ENCODE assay signal across 7 cellular contexts in the genomic region with DNA sequence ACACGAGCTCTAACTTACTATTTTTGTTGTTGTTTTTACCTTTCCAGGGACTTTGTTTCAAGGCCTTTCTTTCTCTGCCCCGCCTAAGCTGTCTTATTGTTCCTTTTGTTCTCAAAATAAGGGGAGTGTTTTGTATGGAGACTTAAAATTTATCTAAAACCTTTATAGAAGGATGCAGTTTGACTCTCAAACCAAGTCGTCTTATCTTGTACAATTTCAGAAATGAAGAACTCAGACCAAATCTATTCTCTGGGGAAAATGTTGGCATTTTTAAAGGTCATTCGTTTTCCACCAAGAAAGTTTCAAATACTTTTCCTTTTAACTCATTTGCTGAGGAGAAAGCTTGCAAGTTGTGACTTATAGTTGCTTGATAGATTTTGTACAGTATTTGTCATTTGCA. TPM values are rescaled to one million over a fixed set of nuclear protein-coding genes. Genes with fewer than 3 reads are reported as not detected.
DNase-seq lines count a peak whose midpoint lies in the region; ATAC-seq and TF ChIP-seq lines count a peak whose summit lies in the region.
"Not testable (repeated sequence)": the region's sequence is repeated elsewhere in the genome, so short reads cannot be mapped to it uniquely, and the experiment has no call there.

No MANE protein-coding gene starts in this region.

- not testable (repeated sequence) for TF ChIP-seq CTCF in SK-N-SH (IDR thresholded peaks at IDR 0.05); chondrocyte (IDR thresholded peaks at IDR 0.05); cardiac muscle cell (IDR thresholded peaks at IDR 0.05; ENCODE audit: low read depth, low read length)

- CTCF ChIA-PET in SK-N-SH (lab: Yijun Ruan, JAX); activated naive CD4-positive, alpha-beta T cell treated with anti-CD3 and anti-CD28 coated beads for 36 hours (lab: Charles Lee): not testable (repeated sequence)

- peak overlapping the region; percentile 80 for H3K4me3 Mint-ChIP-seq in activated naive CD4-positive, alpha-beta T cell treated with anti-CD3 and anti-CD28 coated beads for 36 hours
- H3K4me3 Mint-ChIP-seq in chondrocyte (ENCODE audit: unreplicated experiment): peak overlapping the region; percentile 91
- H3K4me3 Mint-ChIP-seq in naive B cell: peak overlapping the region; percentile 84 to 96 (median 92)

- in situ Hi-C loops in GM23248 (cut with MboI): not testable (repeated sequence)

- peak overlapping the region; percentile 88 for H3K4me3 ChIP-seq in GM23248
- peak overlapping the region; percentile 83 to 88; a peak in 3 of 4 replicates for H3K4me3 ChIP-seq in SK-N-SH (ENCODE audit: low read depth in 2 of 2, low read length in 1 of 2)
- H3K4me3 ChIP-seq in cardiac muscle cell: peak overlapping the region; percentile 84
- H3K4me3 ChIP-seq in skeletal muscle satellite cell (ENCODE audit: low read length): peak overlapping the region; percentile 81

- H2AFZ ChIP-seq in GM23248: peak overlapping the region; percentile 89
- H2AFZ ChIP-seq in SK-N-SH (ENCODE audit: low read depth): peak overlapping the region; percentile 95

- not testable (repeated sequence) for H3K27me3 ChIP-seq in GM23248 (replicated peaks; ENCODE audit: insufficient read depth); SK-N-SH (ENCODE audit: insufficient read depth); cardiac muscle cell; skeletal muscle satellite cell (ENCODE audit: control insufficient read depth, insufficient read depth, low read length)

- POLR2A ChIA-PET in SK-N-SH (lab: Yijun Ruan, JAX): not testable (repeated sequence)

- H3K9ac ChIP-seq in GM23248: peak overlapping the region; percentile 89
- peak overlapping the region; percentile 64; the same call in 1 of the 2 replicates for H3K9ac ChIP-seq in SK-N-SH
- H3K9ac ChIP-seq in skeletal muscle satellite cell (ENCODE audit: low read depth, low read length): not testable (repeated sequence)

- WGBS in GM23248 (ENCODE audit: low coverage in 1 of 2, low lambda C conversion rate in 2 of 2, missing lambda C conversion rate in 2 of 2), 2 experiments: 7 to 8% methylated on average over 4 of the region's 4 CpGs
- 33% methylated on average over 4 of the region's 4 CpGs for WGBS in SK-N-SH (ENCODE audit: low lambda C conversion rate)

- not testable (repeated sequence) for H3K36me3 Mint-ChIP-seq in activated naive CD4-positive, alpha-beta T cell treated with anti-CD3 and anti-CD28 coated beads for 36 hours (ENCODE audit: low read depth); chondrocyte (ENCODE audit: low read depth); naive B cell

- not testable (repeated sequence) for H3K9me3 Mint-ChIP-seq in activated naive CD4-positive, alpha-beta T cell treated with anti-CD3 and anti-CD28 coated beads for 36 hours; chondrocyte (ENCODE audit: low read depth); naive B cell

- H3K27ac ChIP-seq in GM23248 (peak overlapping the region; percentile 84), SK-N-SH (ENCODE audit: low read depth in 2 of 2, low read length in 1 of 2) (peak overlapping the region in 1 of 2 experiments; percentile 15; a peak in 1 of 4 replicates)
- H3K27ac ChIP-seq in cardiac muscle cell: not testable (repeated sequence)

- not testable (repeated sequence) for H3K9me2 ChIP-seq in GM23248 (ENCODE audit: insufficient read depth); SK-N-SH

- H3K27ac Mint-ChIP-seq in activated naive CD4-positive, alpha-beta T cell treated with anti-CD3 and anti-CD28 coated beads for 36 hours: not testable (repeated sequence)
- peak overlapping the region; percentile 92 for H3K27ac Mint-ChIP-seq in chondrocyte (ENCODE audit: unreplicated experiment)
- H3K27ac Mint-ChIP-seq in naive B cell: peak overlapping the region in 1 of 6 donors; percentile 34

- intact Hi-C loops in activated naive CD4-positive, alpha-beta T cell treated with anti-CD3 and anti-CD28 coated beads for 36 hours (cut with micrococcal nuclease): loop anchor here (2.0 to 10.0 kb wide), 2 partner anchors 179 to 1397 kb away; a partner anchor contains a TSS

- H3K36me3 ChIP-seq in GM23248 (ENCODE audit: low read depth); SK-N-SH (replicated peaks in 1 of 2; ENCODE audit: control insufficient read depth in 1 of 2, insufficient read depth in 2 of 2, low read length in 1 of 2); cardiac muscle cell; skeletal muscle satellite cell (ENCODE audit: insufficient read depth, low read length): not testable (repeated sequence)

- not testable (repeated sequence) for TF ChIP-seq EP300 in SK-N-SH (IDR thresholded peaks at IDR 0.05; ENCODE audit: borderline replicate concordance in 1 of 2, low read depth in 1 of 2, low read length in 1 of 2)

- H3K9me3 ChIP-seq in GM23248 (ENCODE audit: low read depth); SK-N-SH; cardiac muscle cell (ENCODE audit: low read depth); skeletal muscle satellite cell (replicated peaks; ENCODE audit: low read length): not testable (repeated sequence)

- not testable (repeated sequence) for H3K27me3 Mint-ChIP-seq in activated naive CD4-positive, alpha-beta T cell treated with anti-CD3 and anti-CD28 coated beads for 36 hours (ENCODE audit: low read depth); chondrocyte (ENCODE audit: low read depth)
- peaks cover 3 to 18% (median 12%) of the 10 kb centered on the region in 3 donors for H3K27me3 Mint-ChIP-seq in naive B cell

- peaks cover 17% of the 10 kb centered on the region; the same call in 1 of the 2 replicates for H3K4me1 ChIP-seq in GM23248 (ENCODE audit: insufficient read depth)
- not testable (repeated sequence) for H3K4me1 ChIP-seq in SK-N-SH (ENCODE audit: control insufficient read depth in 1 of 2, insufficient read depth in 2 of 2, low read depth in 1 of 2, low read length in 1 of 2); cardiac muscle cell (ENCODE audit: low read depth); skeletal muscle satellite cell (ENCODE audit: control insufficient read depth, insufficient read depth, low read length)

- peaks cover 49% of the 10 kb centered on the region for H3K79me2 ChIP-seq in GM23248 (ENCODE audit: insufficient read depth)
- H3K79me2 ChIP-seq in SK-N-SH (ENCODE audit: insufficient read depth): peaks cover 45% of the 10 kb centered on the region

- H3K4me2 ChIP-seq in GM23248 (ENCODE audit: unreplicated experiment): peak overlapping the region; percentile 72
- peak overlapping the region; percentile 87 for H3K4me2 ChIP-seq in SK-N-SH
- H3K4me2 ChIP-seq in skeletal muscle satellite cell (ENCODE audit: low read length): peak overlapping the region; percentile 82

- peak; percentile 33 for DNase-seq in GM23248
- DNase-seq in SK-N-SH; activated naive CD4-positive, alpha-beta T cell treated with anti-CD3 and anti-CD28 coated beads for 36 hours; chondrocyte (ENCODE audit: low spot score); naive B cell: not testable (repeated sequence)
- DNase-seq in cardiac muscle cell (ENCODE audit: low read depth in 1 of 2, low spot score in 1 of 2): peak in 1 of 2 donors; percentile 13

- not testable (repeated sequence) for TF ChIP-seq RAD21 in SK-N-SH (IDR thresholded peaks at IDR 0.05; ENCODE audit: low read length)

- H4K20me1 ChIP-seq in GM23248 (ENCODE audit: insufficient read depth); SK-N-SH (ENCODE audit: insufficient read depth): not testable (repeated sequence)

- peaks cover 11% of the 10 kb centered on the region for H3K4me1 Mint-ChIP-seq in activated naive CD4-positive, alpha-beta T cell treated with anti-CD3 and anti-CD28 coated beads for 36 hours (ENCODE audit: low read depth)
- H3K4me1 Mint-ChIP-seq in chondrocyte (ENCODE audit: low read depth) (peaks cover 22% of the 10 kb centered on the region), naive B cell (peaks cover 11 to 21% (median 19%) of the 10 kb centered on the region in 3 donors)

- H3F3A ChIP-seq in GM23248 (ENCODE audit: insufficient read depth): peaks cover 13% of the 10 kb centered on the region
- not testable (repeated sequence) for H3F3A ChIP-seq in SK-N-SH (replicated peaks; ENCODE audit: insufficient read depth)

- ATAC-seq in naive B cell (ENCODE audit: low read depth in 2 of 2): not testable (repeated sequence)

RNA-seq across cellular contexts. Expression of a gene that starts 1.0 kb away (rescaled TPM):
- 4.3 and 13.3 TPM in 2 replicates for total RNA-seq in GM23248 (2014; rRNA removed; shearing (Covaris generic))
- 7.9 and 10.2 TPM in 2 replicates for polyA plus RNA-seq in GM23248 (2016; fragmentation: Nextera tagmentation; extraction: Ambion mirVana)
- polyA plus RNA-seq in SK-N-SH (2012; rRNA removed): 12.3 and 13.6 TPM in 2 replicates
- 13.2 and 17.7 TPM in 2 replicates for polyA plus RNA-seq in SK-N-SH (2012; cell fraction: cytosol; rRNA removed)
- polyA plus RNA-seq in SK-N-SH (2012; cell fraction: nucleus; rRNA removed): 19.2 and 26.8 TPM in 2 replicates
- total RNA-seq in activated naive CD4-positive, alpha-beta T cell treated with anti-CD3 and anti-CD28 coated beads for 36 hours: under 1 TPM; 0.38 to 0.52 TPM
- total RNA-seq in chondrocyte: 2.5 to 5.1 TPM (median 3.3 TPM) in 3 replicates
- 7.5 and 19.2 TPM in 2 replicates for total RNA-seq in cardiac muscle cell
- 11.4 and 11.5 TPM in 2 replicates for polyA plus RNA-seq in cardiac muscle cell
- polyA plus RNA-seq in naive B cell (ENCODE audit: low read depth in 6 of 6): not detected
- total RNA-seq in skeletal muscle satellite cell (2012; rRNA removed): 0.25 and 1.7 TPM in 2 replicates

RNA-seq across cellular contexts. Expression of a gene that starts 16.2 kb away (rescaled TPM):
- total RNA-seq in GM23248 (2014; rRNA removed; shearing (Covaris generic)): 49.6 and 59.8 TPM in 2 replicates
- polyA plus RNA-seq in GM23248 (2016; fragmentation: Nextera tagmentation; extraction: Ambion mirVana) (33.6 and 34.4 TPM in 2 replicates), SK-N-SH (2012; rRNA removed) (16.8 and 21.8 TPM in 2 replicates), cardiac muscle cell (48.8 and 61.0 TPM in 2 replicates), naive B cell (ENCODE audit: low read depth in 6 of 6) (10 to 100 TPM; 10.8 to 19.3 (median 16.7) TPM)
- 21.7 and 22.4 TPM in 2 replicates for polyA plus RNA-seq in SK-N-SH (2012; cell fraction: cytosol; rRNA removed)
- polyA plus RNA-seq in SK-N-SH (2012; cell fraction: nucleus; rRNA removed): 20.4 and 31.0 TPM in 2 replicates
- total RNA-seq in activated naive CD4-positive, alpha-beta T cell treated with anti-CD3 and anti-CD28 coated beads for 36 hours: 10 to 100 TPM; 13.4 to 15.7 TPM
- total RNA-seq in chondrocyte (24.0 to 32.5 TPM (median 29.2 TPM) in 3 replicates), cardiac muscle cell (62.5 and 66.7 TPM in 2 replicates)
- total RNA-seq in skeletal muscle satellite cell (2012; rRNA removed): 29.2 and 29.5 TPM in 2 replicates
